In genomic region chr19:3075605-3076431, GRCh38 we compare ENCODE assay signal across 7 cellular contexts. TPM values are rescaled to one million over a fixed set of nuclear protein-coding genes. Genes with fewer than 3 reads are reported as not detected.
A peak's percentile ranks its signal among the peaks of the same experiment; 100 is the strongest.
DNase-seq lines count a peak whose midpoint lies in the region; ATAC-seq and TF ChIP-seq lines count a peak whose summit lies in the region.

No MANE protein-coding gene starts in this region.

- H3K36me3 Mint-ChIP-seq in activated CD4-positive, alpha-beta memory T cell treated with anti-CD3 and anti-CD28 coated beads, Interleukin-2, amount 10 ng/mL, durations not matched to agents 7 days and 5 days (ENCODE audit: low read depth), result no peaks in the 10 kb centered on the region
- H3K36me3 Mint-ChIP-seq in endodermal cell (ENCODE audit: low read depth), result no peaks in the 10 kb centered on the region
- no peaks in the 10 kb centered on the region for H3K36me3 Mint-ChIP-seq in nephron progenitor cell (ENCODE audit: low read depth)

- no peak overlapping the region for H3K4me3 Mint-ChIP-seq in activated CD4-positive, alpha-beta memory T cell treated with anti-CD3 and anti-CD28 coated beads, Interleukin-2, amount 10 ng/mL, durations not matched to agents 7 days and 5 days
- H3K4me3 Mint-ChIP-seq in endodermal cell (no peak overlapping the region), nephron progenitor cell (no peak overlapping the region)

- H3K27ac Mint-ChIP-seq in activated CD4-positive, alpha-beta memory T cell treated with anti-CD3 and anti-CD28 coated beads, Interleukin-2, amount 10 ng/mL, durations not matched to agents 7 days and 5 days, result no peak overlapping the region
- H3K27ac Mint-ChIP-seq in endodermal cell, result no peak overlapping the region
- no peak overlapping the region for H3K27ac Mint-ChIP-seq in nephron progenitor cell

- no peaks in the 10 kb centered on the region for H3K36me3 ChIP-seq in endodermal cell (ENCODE audit: control insufficient read depth, insufficient read depth, low read length)
- H3K36me3 ChIP-seq in stomach smooth muscle (ENCODE audit: control insufficient read depth in 2 of 2, insufficient read depth in 2 of 2, low read length in 2 of 2), result no peaks in the 10 kb centered on the region

- H3K27me3 ChIP-seq in endodermal cell (ENCODE audit: control insufficient read depth, insufficient read depth, low read length, poor library complexity, severe bottlenecking), result peaks cover 6% of the 10 kb centered on the region
- no peaks in the 10 kb centered on the region for H3K27me3 ChIP-seq in stomach smooth muscle (ENCODE audit: control insufficient read depth in 1 of 2, insufficient read depth in 2 of 2, low read length in 2 of 2)

- TF ChIP-seq CTCF in GM12865 (IDR thresholded peaks at IDR 0.05; ENCODE audit: insufficient read depth, low read depth, low read length, missing control alignments) (peak; percentile 97), endodermal cell (conservative IDR thresholded peaks at IDR 0.05) (peak; percentile 90), nephron progenitor cell (IDR thresholded peaks at IDR 0.05) (peak; percentile 89)

- peak; percentile 66 for DNase-seq in GM12865 (ENCODE audit: low read depth)
- DNase-seq in NCI-H1930 (lab: John Stamatoyannopoulos, UW), result peak; percentile 18 to 31
- DNase-seq in activated CD4-positive, alpha-beta memory T cell treated with anti-CD3 and anti-CD28 coated beads, Interleukin-2, amount 10 ng/mL, durations not matched to agents 7 days and 5 days, result peak; percentile 75
- DNase-seq in endodermal cell, result peak; percentile 91
- DNase-seq in nephron progenitor cell, result peak; percentile 82

- no peak overlapping the region for H3K9ac ChIP-seq in endodermal cell (ENCODE audit: extremely low read depth, low read length, poor library complexity, severe bottlenecking)
- H3K9ac ChIP-seq in stomach smooth muscle (ENCODE audit: low read length in 2 of 2), result no peak overlapping the region

- H3K4me1 ChIP-seq in endodermal cell (ENCODE audit: control insufficient read depth, insufficient read depth, low read length) (peaks cover 4% of the 10 kb centered on the region), stomach smooth muscle (ENCODE audit: control insufficient read depth, insufficient read depth, low read length) (peaks cover 23% of the 10 kb centered on the region)

- POLR2A ChIA-PET in activated CD4-positive, alpha-beta memory T cell treated with anti-CD3 and anti-CD28 coated beads, Interleukin-2, amount 10 ng/mL, durations not matched to agents 7 days and 5 days (lab: Charles Lee), result interaction anchor here (0.9 kb wide), 1 partner anchor 28 kb away, joined by 3 read pairs; no protein-coding TSS in a partner anchor

- H3K27ac ChIP-seq in endodermal cell (ENCODE audit: low read depth, low read length), result no peak overlapping the region
- no peak overlapping the region for H3K27ac ChIP-seq in stomach smooth muscle (ENCODE audit: low read length)

- H3K9me3 ChIP-seq in endodermal cell (ENCODE audit: control insufficient read depth, low read length), result no peaks in the 10 kb centered on the region
- no peaks in the 10 kb centered on the region for H3K9me3 ChIP-seq in stomach smooth muscle (ENCODE audit: control insufficient read depth in 2 of 2, low read length in 2 of 2)

- H3K27me3 Mint-ChIP-seq in activated CD4-positive, alpha-beta memory T cell treated with anti-CD3 and anti-CD28 coated beads, Interleukin-2, amount 10 ng/mL, durations not matched to agents 7 days and 5 days, result no peaks in the 10 kb centered on the region
- peaks cover 13% of the 10 kb centered on the region for H3K27me3 Mint-ChIP-seq in endodermal cell (ENCODE audit: insufficient read depth)
- H3K27me3 Mint-ChIP-seq in nephron progenitor cell (ENCODE audit: low read depth, poor library complexity), result peaks cover 77% of the 10 kb centered on the region

- CTCF ChIA-PET in activated CD4-positive, alpha-beta memory T cell treated with anti-CD3 and anti-CD28 coated beads, Interleukin-2, amount 10 ng/mL, durations not matched to agents 7 days and 5 days (lab: Charles Lee), result interaction anchor here (0.6 to 5.2 kb wide), 14 partner anchors 9 to 897 kb away, joined by 3 to 31 read pairs (median 5); no protein-coding TSS in a partner anchor

- no peak for ATAC-seq in HG02885 (IDR thresholded peaks at IDR 0.05; ENCODE audit: poor library complexity, unreplicated experiment)

- H3K4me3 ChIP-seq in GM12865 (ENCODE audit: low read depth, low read length), result no peak overlapping the region
- peak overlapping the region; percentile 38 for H3K4me3 ChIP-seq in endodermal cell (ENCODE audit: low read length)
- peak overlapping the region; percentile 12 to 44 for H3K4me3 ChIP-seq in stomach smooth muscle (ENCODE audit: low read length in 2 of 2)

- H3K9me3 Mint-ChIP-seq in activated CD4-positive, alpha-beta memory T cell treated with anti-CD3 and anti-CD28 coated beads, Interleukin-2, amount 10 ng/mL, durations not matched to agents 7 days and 5 days, result no peaks in the 10 kb centered on the region
- H3K9me3 Mint-ChIP-seq in endodermal cell, result no peaks in the 10 kb centered on the region
- H3K9me3 Mint-ChIP-seq in nephron progenitor cell, result no peaks in the 10 kb centered on the region

- peaks cover 3% of the 10 kb centered on the region for H3K4me1 Mint-ChIP-seq in activated CD4-positive, alpha-beta memory T cell treated with anti-CD3 and anti-CD28 coated beads, Interleukin-2, amount 10 ng/mL, durations not matched to agents 7 days and 5 days
- no peaks in the 10 kb centered on the region for H3K4me1 Mint-ChIP-seq in endodermal cell
- peaks cover 4% of the 10 kb centered on the region for H3K4me1 Mint-ChIP-seq in nephron progenitor cell

- 22 to 44% methylated on average over 14 to 41 of the region's 41 CpGs for WGBS in endodermal cell (ENCODE audit: insufficient coverage in 1 of 2, insufficient read length in 1 of 2), 2 experiments

RNA-seq across cellular contexts. Expression of gene TLE5, which starts 13.5 kb away (rescaled TPM):
- 100 to 1,000 TPM; 712 to 724 TPM for total RNA-seq in activated CD4-positive, alpha-beta memory T cell treated with anti-CD3 and anti-CD28 coated beads, Interleukin-2, amount 10 ng/mL, durations not matched to agents 7 days and 5 days
- 100 to 1,000 TPM; 488 to 575 TPM for total RNA-seq in endodermal cell
- polyA plus RNA-seq in endodermal cell (2013, experiment 1 of 2), result 171 TPM
- polyA plus RNA-seq in endodermal cell (2013, experiment 2 of 2), result 199 TPM

RNA-seq across cellular contexts. Expression of gene GNA11, which starts 18.3 kb away (rescaled TPM):
- total RNA-seq in activated CD4-positive, alpha-beta memory T cell treated with anti-CD3 and anti-CD28 coated beads, Interleukin-2, amount 10 ng/mL, durations not matched to agents 7 days and 5 days, result under 1 TPM; 0.63 to 0.78 TPM
- 10 to 100 TPM; 26.5 to 29.0 TPM for total RNA-seq in endodermal cell
- polyA plus RNA-seq in endodermal cell (2013, experiment 1 of 2), result 21.8 TPM
- polyA plus RNA-seq in endodermal cell (2013, experiment 2 of 2), result 17.4 TPM

RNA-seq across cellular contexts. Expression of gene TLE2, which starts 46.7 kb away (rescaled TPM):
- 1 to 10 TPM; 1.3 to 1.4 TPM for total RNA-seq in activated CD4-positive, alpha-beta memory T cell treated with anti-CD3 and anti-CD28 coated beads, Interleukin-2, amount 10 ng/mL, durations not matched to agents 7 days and 5 days
- total RNA-seq in endodermal cell, result 10 to 100 TPM; 75.0 to 80.3 TPM
- polyA plus RNA-seq in endodermal cell (2013, experiment 1 of 2), result 8.9 TPM
- polyA plus RNA-seq in endodermal cell (2013, experiment 2 of 2), result 10.2 TPM

Comparison
In these comparisons a context has a peak if more than half of its experiments do, and no peak if none do; other contexts are left out.
1. DNase-seq: peak in every context shown above with its lines; median percentile 91 in endodermal cell; 82 in nephron progenitor cell; 75 in activated CD4-positive, alpha-beta memory T cell treated with anti-CD3 and anti-CD28 coated beads, Interleukin-2, amount 10 ng/mL, durations not matched to agents 7 days and 5 days; 66 in GM12865; 24 in NCI-H1930.
2. RNA of gene GNA11, which starts 18.3 kb away (total RNA-seq): 26.5 to 29.0 TPM in endodermal cell; 0.63 to 0.78 TPM in activated CD4-positive, alpha-beta memory T cell treated with anti-CD3 and anti-CD28 coated beads, Interleukin-2, amount 10 ng/mL, durations not matched to agents 7 days and 5 days; every median in the first group is over 10 times any median in the second.
3. RNA of gene TLE2, which starts 46.7 kb away (total RNA-seq): 75.0 to 80.3 TPM in endodermal cell; 1.3 to 1.4 TPM in activated CD4-positive, alpha-beta memory T cell treated with anti-CD3 and anti-CD28 coated beads, Interleukin-2, amount 10 ng/mL, durations not matched to agents 7 days and 5 days; every median in the first group is over 10 times any median in the second.
4. Peak in every context shown above with its lines, with median percentiles within 50 percentile points of each other: CTCF ChIP-seq.